In the genomic region with DNA sequence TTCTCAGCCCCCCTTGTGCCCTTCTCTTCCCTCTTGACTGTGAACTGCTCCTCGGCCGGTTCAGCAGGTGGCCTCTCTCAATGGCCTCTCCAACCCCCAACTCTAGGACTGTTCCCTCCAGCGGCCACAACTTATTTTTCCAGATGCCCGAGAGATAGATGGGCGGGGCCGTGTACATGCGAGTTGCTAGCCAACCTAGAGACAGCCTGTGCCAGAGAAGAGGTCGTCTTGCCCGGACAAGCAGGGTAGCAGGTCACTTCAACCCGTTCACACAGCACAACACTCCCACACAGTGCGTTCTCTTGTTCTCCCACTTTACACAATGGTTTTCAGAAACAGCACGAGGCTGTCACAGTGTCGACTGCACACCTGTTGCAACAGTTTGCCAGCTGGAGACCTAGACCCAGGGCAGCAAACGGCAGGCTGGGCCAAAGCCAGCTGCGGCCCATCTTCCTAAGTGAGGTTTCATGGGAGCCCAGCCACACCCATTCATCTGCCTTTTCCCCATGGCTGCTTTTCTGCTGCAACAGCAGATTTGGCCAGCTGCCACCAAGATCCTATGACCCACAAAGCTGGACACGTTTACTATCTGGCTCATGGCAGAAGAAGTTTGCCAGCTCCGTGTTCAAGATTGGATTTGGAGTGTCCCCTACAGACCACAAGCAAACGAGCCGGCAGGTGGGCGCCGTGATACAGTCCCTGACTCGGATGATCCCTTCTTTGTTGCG, we compare ENCODE assay signal across 8 cellular contexts. TPM values are rescaled to one million over a fixed set of nuclear protein-coding genes. Genes with fewer than 3 reads are reported as not detected.
DNase-seq lines count a peak whose midpoint lies in the region; ATAC-seq and TF ChIP-seq lines count a peak whose summit lies in the region.
"Had no signal": no experiment of that assay in that cellular context is flagged by ENCODE, and none has a peak within 500 bp of the region (broad histone marks: within the 10 kb centered on the region; RNA-seq: fewer than 3 reads in every experiment).

No MANE protein-coding gene starts in this region.

- no peak overlapping the region for H3K4me3 ChIP-seq in LNCaP clone FGC (ENCODE audit: low read depth, low read length)
- no peak overlapping the region for H3K4me3 ChIP-seq in left ventricle myocardium inferior
- no peak overlapping the region for H3K4me3 ChIP-seq in upper lobe of right lung

- peaks cover 21% of the 10 kb centered on the region for H3K36me3 ChIP-seq in left ventricle myocardium inferior
- peaks cover 9% of the 10 kb centered on the region for H3K36me3 ChIP-seq in upper lobe of right lung

- H3K9me3 ChIP-seq in left ventricle myocardium inferior (replicated peaks): peaks cover 18% of the 10 kb centered on the region
- no peaks in the 10 kb centered on the region for H3K9me3 ChIP-seq in upper lobe of right lung

- TF ChIP-seq CTCF in LNCaP clone FGC (IDR thresholded peaks at IDR 0.05; ENCODE audit: control insufficient read depth, extremely low read depth, insufficient read depth) (no peak), left ventricle myocardium inferior (IDR thresholded peaks at IDR 0.05; ENCODE audit: borderline replicate concordance) (no peak), upper lobe of right lung (IDR thresholded peaks at IDR 0.05) (no peak)

- ATAC-seq in upper lobe of right lung (peak; percentile 40), HG02678 (IDR thresholded peaks at IDR 0.05; ENCODE audit: unreplicated experiment) (no peak)

- DNase-seq in LNCaP clone FGC (ENCODE audit: low read depth) (peak; percentile 40), SHP77 treated with DMSO at 0.1 percent for 48 hours (lab: John Stamatoyannopoulos, UW) (peak; percentile 72), left ventricle myocardium inferior (peak; percentile 68), upper lobe of right lung (peak; percentile 77), putamen (ENCODE audit: low spot score) (no peak), H4 (ENCODE audit: low spot score) (no peak)
- DNase-seq: Karpas-422 had no signal

- H3K4me1 ChIP-seq in left ventricle myocardium inferior (peaks cover 11% of the 10 kb centered on the region), upper lobe of right lung (peaks cover 5% of the 10 kb centered on the region)

- intact Hi-C loops in left ventricle myocardium inferior (cut with micrococcal nuclease): no loop called here
- intact Hi-C loops in upper lobe of right lung (cut with DNase I): no loop called here

- H3K27me3 ChIP-seq in left ventricle myocardium inferior (ENCODE audit: low read depth): peaks cover 6% of the 10 kb centered on the region
- no peaks in the 10 kb centered on the region for H3K27me3 ChIP-seq in upper lobe of right lung

- H3K27ac ChIP-seq in left ventricle myocardium inferior (replicated peaks): no peak overlapping the region
- no peak overlapping the region for H3K27ac ChIP-seq in upper lobe of right lung

RNA-seq across cellular contexts. Expression of gene PRLH, which starts 7.3 kb away (rescaled TPM):
- total RNA-seq in left ventricle myocardium inferior (not detected), upper lobe of right lung (not detected)
- total RNA-seq in H4 (2014; rRNA removed; shearing (Covaris generic)): not detected in 2 replicates

RNA-seq across cellular contexts. Expression of gene RAB17, which starts 31.5 kb away (rescaled TPM):
- total RNA-seq in left ventricle myocardium inferior (4.5 TPM), upper lobe of right lung (50.9 TPM)
- not detected in 2 replicates for total RNA-seq in H4 (2014; rRNA removed; shearing (Covaris generic))

Comparison
In these comparisons a context has a peak if more than half of its experiments do, and no peak if none do; other contexts are left out.
1. DNase-seq: peak in LNCaP clone FGC (single experiment), SHP77 treated with DMSO at 0.1 percent for 48 hours (single experiment), left ventricle myocardium inferior (single experiment) and upper lobe of right lung (single experiment); none in putamen (single experiment) and H4 (single experiment).